In genomic region chr6:75493400-75494064, GRCh38 we compare ENCODE assay signal across 9 cellular contexts. TPM values are rescaled to one million over a fixed set of nuclear protein-coding genes. Genes with fewer than 3 reads are reported as not detected.
DNase-seq lines count a peak whose midpoint lies in the region; ATAC-seq and TF ChIP-seq lines count a peak whose summit lies in the region.
"Had no signal": no experiment of that assay in that cellular context is flagged by ENCODE, and none has a peak within 500 bp of the region (broad histone marks: within the 10 kb centered on the region; RNA-seq: fewer than 3 reads in every experiment).

TSS of gene FILIP1 (minus strand) at chr6:75493800. CDS start at chr6:75414972, 78,828 bp downstream.

- H3K79me2 ChIP-seq in GM23338 (replicated peaks; ENCODE audit: insufficient read depth), result no peaks in the 10 kb centered on the region

- H3K27ac ChIP-seq in GM23338 (ENCODE audit: low read depth) (peak within 1 kb of the TSS; percentile 30; the same call in 1 of the 2 replicates), gastrocnemius medialis (peak within 1 kb of the TSS; percentile 93 to 98 (median 98))

- DNase-seq in GM23338 (ENCODE audit: low spot score), result peak; percentile 27
- DNase-seq in iris pigment epithelial cell (ENCODE audit: low read depth), result peak; percentile 10
- DNase-seq in gastrocnemius medialis, result peak; percentile 91 to 92
- DNase-seq in SHP77 treated with DMSO at 0.1 percent for 48 hours (lab: John Stamatoyannopoulos, UW), result no peak
- DNase-seq in stimulated activated CD8-positive, alpha-beta memory T cell treated with anti-CD3 and anti-CD28 coated beads, Interleukin-4, amount 100 ng/mL, for 48 hours, result no peak
- no peak for DNase-seq in NCI-H1930 (lab: John Stamatoyannopoulos, UW)
- DNase-seq: NCI-H1694 had no signal

- ATAC-seq in GM23338 (peak; percentile 90), gastrocnemius medialis (peak; percentile 91 to 92), HG03571 (IDR thresholded peaks at IDR 0.05; ENCODE audit: unreplicated experiment) (no peak)

- H3K4me1 Mint-ChIP-seq in GM23338 (peaks cover 11% of the 10 kb centered on the region; the same call in 2 of the 3 replicates), brain (peaks cover 44% of the 10 kb centered on the region)

- H3K27me3 Mint-ChIP-seq in GM23338 (ENCODE audit: insufficient read depth, low read depth, poor library complexity), result no peaks in the 10 kb centered on the region
- H3K27me3 Mint-ChIP-seq in brain, result no peaks in the 10 kb centered on the region

- in situ Hi-C loops in gastrocnemius medialis (cut with MboI; ENCODE audit: low sequenced_read_pairs in 4 of 4), result loop anchor here in 2 of 4 donors (10.0 kb wide), 2 partner anchors 59 to 129 kb away; no protein-coding TSS in a partner anchor

- H3K4me3 Mint-ChIP-seq in GM23338, result no peak within 1 kb of the TSS
- H3K4me3 Mint-ChIP-seq in brain, result peak within 1 kb of the TSS in 4 of 5 experiments; percentile 58 to 78 (median 73)

- H3K36me3 ChIP-seq in GM23338 (ENCODE audit: insufficient read depth), result no peaks in the 10 kb centered on the region
- no peaks in the 10 kb centered on the region for H3K36me3 ChIP-seq in gastrocnemius medialis

- TF ChIP-seq CTCF in GM23338 (conservative IDR thresholded peaks at IDR 0.05; ENCODE audit: low read depth in 2 of 2) (no peak), brain (conservative IDR thresholded peaks at IDR 0.05) (no peak), gastrocnemius medialis (IDR thresholded peaks at IDR 0.05 in 4 of 5, conservative IDR thresholded peaks at IDR 0.05 in 1 of 5) (no peak)

- H2AFZ ChIP-seq in GM23338, result peak within 1 kb of the TSS; percentile 64; the same call in 1 of the 2 replicates

- H3K36me3 Mint-ChIP-seq in GM23338 (ENCODE audit: low read depth) (no peaks in the 10 kb centered on the region), brain (no peaks in the 10 kb centered on the region)

- H3K27me3 ChIP-seq in GM23338 (ENCODE audit: insufficient read depth), result no peaks in the 10 kb centered on the region
- no peaks in the 10 kb centered on the region for H3K27me3 ChIP-seq in gastrocnemius medialis

- H3K9me2 ChIP-seq in GM23338 (ENCODE audit: insufficient read depth), result no peaks in the 10 kb centered on the region

- no peaks in the 10 kb centered on the region for H3F3A ChIP-seq in GM23338 (replicated peaks; ENCODE audit: low read depth)

- no peaks in the 10 kb centered on the region for H3K9me3 Mint-ChIP-seq in GM23338
- H3K9me3 Mint-ChIP-seq in brain, result no peaks in the 10 kb centered on the region

- peak; percentile 88 to 98 for TF ChIP-seq POLR2A in gastrocnemius medialis (IDR thresholded peaks at IDR 0.05)

- H3K4me3 ChIP-seq in GM23338, result no peak within 1 kb of the TSS
- H3K4me3 ChIP-seq in gastrocnemius medialis, result peak within 1 kb of the TSS; percentile 68 to 82 (median 76)

- H3K4me2 ChIP-seq in GM23338, result no peak within 1 kb of the TSS

- H4K20me1 ChIP-seq in GM23338 (replicated peaks; ENCODE audit: insufficient read depth), result no peaks in the 10 kb centered on the region

- intact Hi-C loops in gastrocnemius medialis (cut with DNase I; ENCODE audit: low total_unique reads), result loop anchor here (1.0 to 2.0 kb wide), 2 partner anchors 125 to 209 kb away; partner anchors contain the start of gene TMEM30A

- no peaks in the 10 kb centered on the region for H3K4me1 ChIP-seq in GM23338 (ENCODE audit: insufficient read depth)
- H3K4me1 ChIP-seq in gastrocnemius medialis, result peaks cover 50 to 55% of the 10 kb centered on the region in 2 donors

- no peak within 1 kb of the TSS; the same call in 1 of the 2 replicates for H3K27ac Mint-ChIP-seq in GM23338
- peak within 1 kb of the TSS in 2 of 5 experiments; percentile 86 to 88 for H3K27ac Mint-ChIP-seq in brain

- H3K9me3 ChIP-seq in gastrocnemius medialis, result no peaks in the 10 kb centered on the region

TF ChIP-seq in GM23338, 12 proteins besides CTCF, POLR2A, EP300 and RAD21 (continues in another document):
- no peak for TF ChIP-seq ZNF114 (CRISPR knock-in tag; IDR thresholded peaks at IDR 0.05)
- no peak for TF ChIP-seq POLR2AphosphoS5 (IDR thresholded peaks at IDR 0.05; ENCODE audit: low read depth)
- no peak for TF ChIP-seq STAT1 (IDR thresholded peaks at IDR 0.05; ENCODE audit: unreplicated experiment)
- TF ChIP-seq ZNF462 (CRISPR knock-in tag; IDR thresholded peaks at IDR 0.05), result no peak
- TF ChIP-seq EZH2phosphoT487 (IDR thresholded peaks at IDR 0.05; ENCODE audit: unreplicated experiment), result no peak

RNA-seq across cellular contexts. Expression of gene FILIP1, which starts in this region (rescaled TPM):
- 3.4 and 3.7 TPM in 2 replicates for total RNA-seq in GM23338 (2014; rRNA removed; shearing (Covaris generic))
- 4.7 and 6.4 TPM in 2 replicates for polyA plus RNA-seq in GM23338 (2016; fragmentation: Nextera tagmentation; extraction: Ambion mirVana)
- 0.31 TPM for polyA plus RNA-seq in brain (ENCODE audit: insufficient read depth, low read depth, low replicate concordance)
- total RNA-seq in gastrocnemius medialis, result 100 to 1,000 TPM in 2 of 4 donors, 10 to 100 TPM in 2; 57.5 to 123 (median 93.8) TPM

Comparison
In these comparisons a context has a peak if more than half of its experiments do, and no peak if none do; other contexts are left out.
1. RNA of gene FILIP1 (total RNA-seq): 57.5 to 123 TPM in gastrocnemius medialis; 3.4 to 3.7 TPM in GM23338; every median in the first group is over 10 times any median in the second.
2. DNase-seq: peak in GM23338 (single experiment), iris pigment epithelial cell (single experiment) and gastrocnemius medialis (2 of 2); none in SHP77 treated with DMSO at 0.1 percent for 48 hours (single experiment), stimulated activated CD8-positive, alpha-beta memory T cell treated with anti-CD3 and anti-CD28 coated beads, Interleukin-4, amount 100 ng/mL, for 48 hours (single experiment) and NCI-H1930 (0 of 2).